In genomic region chr12:122711267-122711666, GRCh38 we compare ENCODE assay signal across 6 cellular contexts. TPM values are rescaled to one million over a fixed set of nuclear protein-coding genes. Genes with fewer than 3 reads are reported as not detected.
"Had no signal": no experiment of that assay in that cellular context is flagged by ENCODE, and none has a peak within 500 bp of the region (broad histone marks: within the 10 kb centered on the region; RNA-seq: fewer than 3 reads in every experiment).

No MANE protein-coding gene starts in this region.

RNA-seq across cellular contexts. Expression of gene HCAR3, which starts 5.3 kb away (rescaled TPM):
- total RNA-seq: activated CD4-positive, alpha-beta memory T cell treated with anti-CD3 and anti-CD28 coated beads, Interleukin-2, amount 10 ng/mL, durations not matched to agents 7 days and 5 days; activated naive CD4-positive, alpha-beta T cell treated with anti-CD3 and anti-CD28 coated beads for 36 hours; activated T-cell treated with anti-CD3 and anti-CD28 coated beads, Interleukin-2, amount 50 U/mL, for 72 hours; endodermal cell; gastrocnemius medialis had no signal

RNA-seq across cellular contexts. Expression of gene HCAR2, which starts 8.1 kb away (rescaled TPM):
- total RNA-seq: activated CD4-positive, alpha-beta memory T cell treated with anti-CD3 and anti-CD28 coated beads, Interleukin-2, amount 10 ng/mL, durations not matched to agents 7 days and 5 days; activated naive CD4-positive, alpha-beta T cell treated with anti-CD3 and anti-CD28 coated beads for 36 hours; activated T-cell treated with anti-CD3 and anti-CD28 coated beads, Interleukin-2, amount 50 U/mL, for 72 hours; endodermal cell had no signal

RNA-seq across cellular contexts. Expression of gene HCAR1, which starts 19.4 kb away (rescaled TPM):
- total RNA-seq: right lobe of liver had no signal
